In genomic region chr11:61119055-61119454, GRCh38 we compare ENCODE assay signal across 27 cellular contexts. TPM values are rescaled to one million over a fixed set of nuclear protein-coding genes. Genes with fewer than 3 reads are reported as not detected.
A peak's percentile ranks its signal among the peaks of the same experiment; 100 is the strongest.
DNase-seq lines count a peak whose midpoint lies in the region; ATAC-seq lines count a peak whose summit lies in the region.
"Had no signal": no experiment of that assay in that cellular context is flagged by ENCODE, and none has a peak within 500 bp of the region (broad histone marks: within the 10 kb centered on the region; RNA-seq: fewer than 3 reads in every experiment).

No MANE protein-coding gene starts in this region.

- no peak for ATAC-seq in GM21360 (IDR thresholded peaks at IDR 0.05; ENCODE audit: unreplicated experiment)

- H3K27me3 Mint-ChIP-seq in activated T-helper 1 cell treated with anti-CD3 and anti-CD28 coated beads, Interleukin-12 subunit alpha, Interleukin-12 subunit beta, Interleukin-2, Interleukin-4 antibody, amounts not matched to agents 30 ng/mL and 10 ng/mL and 1 ng/mL, durations not matched to agents 14 hours and 24 hours and 36 hours (ENCODE audit: insufficient read depth) = no peaks in the 10 kb centered on the region
- H3K27me3 Mint-ChIP-seq: brain had no signal

- no peaks in the 10 kb centered on the region for H3K4me1 ChIP-seq in iPS-15b (ENCODE audit: control insufficient read depth, insufficient read depth, low read length)

- H3K36me3 ChIP-seq in iPS-15b (ENCODE audit: control insufficient read depth, insufficient read depth, low read length) = no peaks in the 10 kb centered on the region
- H3K36me3 ChIP-seq: BLaER1 treated with 17β-estradiol and CSF1 and Interleukin-3, amounts not matched to agents 10 nM and 100 nM; esophagus muscularis mucosa had no signal

- intact Hi-C loops in activated T-helper 1 cell treated with anti-CD3 and anti-CD28 coated beads, Interleukin-12 subunit alpha, Interleukin-12 subunit beta, Interleukin-2, Interleukin-4 antibody, amounts not matched to agents 30 ng/mL and 10 ng/mL and 1 ng/mL, durations not matched to agents 14 hours and 24 hours and 36 hours (cut with micrococcal nuclease) = loop anchor here (5.0 kb wide), 1 partner anchor 207 kb away; the partner anchor contains the start of gene TMEM109

- H3K27ac Mint-ChIP-seq in activated T-helper 1 cell treated with anti-CD3 and anti-CD28 coated beads, Interleukin-12 subunit alpha, Interleukin-12 subunit beta, Interleukin-2, Interleukin-4 antibody, amounts not matched to agents 30 ng/mL and 10 ng/mL and 1 ng/mL, durations not matched to agents 14 hours and 24 hours and 36 hours = peak overlapping the region; percentile 66
- H3K27ac Mint-ChIP-seq: progenitor cell of endocrine pancreas had no signal

- H3K9me3 Mint-ChIP-seq in activated T-helper 1 cell treated with anti-CD3 and anti-CD28 coated beads, Interleukin-12 subunit alpha, Interleukin-12 subunit beta, Interleukin-2, Interleukin-4 antibody, amounts not matched to agents 30 ng/mL and 10 ng/mL and 1 ng/mL, durations not matched to agents 14 hours and 24 hours and 36 hours = peaks cover 6% of the 10 kb centered on the region
- H3K9me3 Mint-ChIP-seq: brain, neural crest cell had no signal

- no peaks in the 10 kb centered on the region for H3K27me3 ChIP-seq in iPS-15b (ENCODE audit: control insufficient read depth, insufficient read depth, low read length)
- H3K27me3 ChIP-seq: BLaER1 treated with 17β-estradiol and CSF1 and Interleukin-3, amounts not matched to agents 10 nM and 100 nM; esophagus muscularis mucosa had no signal

- H3K9me3 ChIP-seq in iPS-15b (ENCODE audit: control insufficient read depth, insufficient read depth, low read length) = no peaks in the 10 kb centered on the region
- H3K9me3 ChIP-seq: BLaER1 treated with 17β-estradiol and CSF1 and Interleukin-3, amounts not matched to agents 10 nM and 100 nM; esophagus muscularis mucosa; SK-N-SH had no signal

- H3K4me3 ChIP-seq in iPS-15b (ENCODE audit: low read depth, low read length) = no peak overlapping the region
- H3K4me3 ChIP-seq: BLaER1 treated with 17β-estradiol and CSF1 and Interleukin-3, amounts not matched to agents 10 nM and 100 nM; esophagus muscularis mucosa; GM23248 had no signal

- H3K4me1 Mint-ChIP-seq in activated T-helper 1 cell treated with anti-CD3 and anti-CD28 coated beads, Interleukin-12 subunit alpha, Interleukin-12 subunit beta, Interleukin-2, Interleukin-4 antibody, amounts not matched to agents 30 ng/mL and 10 ng/mL and 1 ng/mL, durations not matched to agents 14 hours and 24 hours and 36 hours (ENCODE audit: low read depth) = peaks cover 70% of the 10 kb centered on the region

- peak; percentile 52 for DNase-seq in activated CD8-positive, alpha-beta memory T cell treated with anti-CD3 and anti-CD28 coated beads, Interleukin-2, amount 50 U/mL, for 48 hours
- no peak for DNase-seq in activated CD8-positive, alpha-beta memory T cell treated with anti-CD3 and anti-CD28 coated beads for 24 hours
- DNase-seq in D341Med (ENCODE audit: low spot score) = peak; percentile 41
- no peak for DNase-seq in activated T-helper 1 cell treated with anti-CD3 and anti-CD28 coated beads, Interleukin-12 subunit alpha, Interleukin-12 subunit beta, Interleukin-2, Interleukin-4 antibody, amounts not matched to agents 30 ng/mL and 10 ng/mL and 1 ng/mL, durations not matched to agents 14 hours and 24 hours and 36 hours (ENCODE audit: low spot score)
- DNase-seq in NCI-H510A (lab: John Stamatoyannopoulos, UW) = no peak
- no peak for DNase-seq in NCI-H1694 treated with DMSO at 0.1 percent for 48 hours (lab: John Stamatoyannopoulos, UW)
- DNase-seq: ACHN; activated CD4-positive, CD25-positive, alpha-beta regulatory T cell; DMS 273 treated with DMSO at 0.1 percent for 48 hours; effector CD8-positive, alpha-beta T cell; GM23248; hippocampal formation; IMR-90; MM.1S; NCI-H146; NCI-H2171; NCI-H748 treated with DMSO at 0.1 percent for 48 hours; SK-N-SH had no signal

- H3K9ac ChIP-seq in iPS-15b (ENCODE audit: low read depth, low read length) = peak overlapping the region; percentile 12
- H3K9ac ChIP-seq: BLaER1 treated with 17β-estradiol and CSF1 and Interleukin-3, amounts not matched to agents 10 nM and 100 nM; GM23248; SK-N-SH had no signal

- peaks cover 79% of the 10 kb centered on the region for H3K36me3 Mint-ChIP-seq in activated T-helper 1 cell treated with anti-CD3 and anti-CD28 coated beads, Interleukin-12 subunit alpha, Interleukin-12 subunit beta, Interleukin-2, Interleukin-4 antibody, amounts not matched to agents 30 ng/mL and 10 ng/mL and 1 ng/mL, durations not matched to agents 14 hours and 24 hours and 36 hours (ENCODE audit: low read depth)
- H3K36me3 Mint-ChIP-seq: brain had no signal

- no peak overlapping the region for H3K4me3 Mint-ChIP-seq in activated T-helper 1 cell treated with anti-CD3 and anti-CD28 coated beads, Interleukin-12 subunit alpha, Interleukin-12 subunit beta, Interleukin-2, Interleukin-4 antibody, amounts not matched to agents 30 ng/mL and 10 ng/mL and 1 ng/mL, durations not matched to agents 14 hours and 24 hours and 36 hours
- H3K4me3 Mint-ChIP-seq: brain, neural crest cell had no signal

RNA-seq across cellular contexts. Expression of gene CD5, which starts 16.8 kb away (rescaled TPM):
- total RNA-seq in activated T-helper 1 cell treated with anti-CD3 and anti-CD28 coated beads, Interleukin-12 subunit alpha, Interleukin-12 subunit beta, Interleukin-2, Interleukin-4 antibody, amounts not matched to agents 30 ng/mL and 10 ng/mL and 1 ng/mL, durations not matched to agents 14 hours and 24 hours and 36 hours = 336 and 339 TPM in 2 replicates
- total RNA-seq: frontal cortex, GM23248, IMR-90, neural crest cell, progenitor cell of endocrine pancreas, urinary bladder had no signal

RNA-seq across cellular contexts. Expression of gene VPS37C, which starts 42.2 kb away (rescaled TPM):
- total RNA-seq in activated T-helper 1 cell treated with anti-CD3 and anti-CD28 coated beads, Interleukin-12 subunit alpha, Interleukin-12 subunit beta, Interleukin-2, Interleukin-4 antibody, amounts not matched to agents 30 ng/mL and 10 ng/mL and 1 ng/mL, durations not matched to agents 14 hours and 24 hours and 36 hours = 11.5 and 11.6 TPM in 2 replicates

Comparison
In these comparisons a context has a peak if more than half of its experiments do, and no peak if none do; other contexts are left out.
1. DNase-seq: peak in activated CD8-positive, alpha-beta memory T cell treated with anti-CD3 and anti-CD28 coated beads, Interleukin-2, amount 50 U/mL, for 48 hours (single experiment) and D341Med (single experiment); none in activated CD8-positive, alpha-beta memory T cell treated with anti-CD3 and anti-CD28 coated beads for 24 hours (single experiment), activated T-helper 1 cell treated with anti-CD3 and anti-CD28 coated beads, Interleukin-12 subunit alpha, Interleukin-12 subunit beta, Interleukin-2, Interleukin-4 antibody, amounts not matched to agents 30 ng/mL and 10 ng/mL and 1 ng/mL, durations not matched to agents 14 hours and 24 hours and 36 hours (single experiment), NCI-H510A (single experiment) and NCI-H1694 treated with DMSO at 0.1 percent for 48 hours (single experiment).